ENCODE assay signal across 9 cellular contexts in genomic region chrX:134144231-134144630, GRCh38.
DNase-seq lines count a peak whose midpoint lies in the region; ATAC-seq and TF ChIP-seq lines count a peak whose summit lies in the region.
"Had no signal": no experiment of that assay in that cellular context is flagged by ENCODE, and none has a peak within 500 bp of the region (broad histone marks: within the 10 kb centered on the region; RNA-seq: fewer than 3 reads in every experiment).

No MANE protein-coding gene starts in this region.

- no peak overlapping the region for H3K4me2 ChIP-seq in GM23338

- intact Hi-C loops in ovary (cut with DNase I): no loop called here

- H3K9me3 ChIP-seq in ovary (no peaks in the 10 kb centered on the region), right atrium auricular region (no peaks in the 10 kb centered on the region)

- H3K9me3 Mint-ChIP-seq in GM23338: no peaks in the 10 kb centered on the region
- H3K9me3 Mint-ChIP-seq: activated T-cell treated with anti-CD3 and anti-CD28 coated beads, Interleukin-2, amount 50 U/mL, for 72 hours had no signal

- H3K27ac ChIP-seq in GM23338 (ENCODE audit: low read depth): no peak overlapping the region
- no peak overlapping the region for H3K27ac ChIP-seq in ovary
- no peak overlapping the region for H3K27ac ChIP-seq in right atrium auricular region

- no peaks in the 10 kb centered on the region for H3K79me2 ChIP-seq in GM23338 (replicated peaks; ENCODE audit: insufficient read depth)

- DNase-seq in SIG-M5 treated with dmso at 0.1 percent for 504 hours (lab: John Stamatoyannopoulos, UW; ENCODE audit: unreplicated experiment): peak; percentile 43
- no peak for DNase-seq in SIG-M5 (lab: John Stamatoyannopoulos, UW)
- peak; percentile 35 for DNase-seq in GM23338 (ENCODE audit: low spot score)
- peak; percentile 15 for DNase-seq in NCI-H345 (lab: John Stamatoyannopoulos, UW)
- peak; percentile 1 for DNase-seq in fibroblast of the conjunctiva (ENCODE audit: low read depth)
- DNase-seq in ovary: no peak
- DNase-seq in right atrium auricular region (ENCODE audit: low spot score): no peak

- H3K36me3 ChIP-seq in GM23338 (ENCODE audit: insufficient read depth) (no peaks in the 10 kb centered on the region), ovary (no peaks in the 10 kb centered on the region), right atrium auricular region (no peaks in the 10 kb centered on the region)

- peaks cover 2% of the 10 kb centered on the region for H3K4me1 Mint-ChIP-seq in GM23338

- 9 to 18% (median 16%) methylated on average over 1 of the region's 1 CpG for WGBS in ovary, 3 donors

- no peaks in the 10 kb centered on the region for H3K36me3 Mint-ChIP-seq in GM23338 (ENCODE audit: low read depth)

- TF ChIP-seq EP300 in ovary (IDR thresholded peaks at IDR 0.05): no peak

- no peak overlapping the region for H3K4me3 Mint-ChIP-seq in GM23338
- H3K4me3 Mint-ChIP-seq: activated T-cell treated with anti-CD3 and anti-CD28 coated beads, Interleukin-2, amount 50 U/mL, for 72 hours had no signal

- peak; percentile 45 to 60 for TF ChIP-seq CTCF in GM23338 (conservative IDR thresholded peaks at IDR 0.05; ENCODE audit: low read depth in 2 of 2)
- TF ChIP-seq CTCF in ovary (IDR thresholded peaks at IDR 0.05): no peak
- no peak for TF ChIP-seq CTCF in right atrium auricular region (IDR thresholded peaks at IDR 0.05)

- H3K27me3 Mint-ChIP-seq in GM23338 (ENCODE audit: insufficient read depth, low read depth, poor library complexity): peaks cover 2% of the 10 kb centered on the region

- H3K4me3 ChIP-seq in GM23338: no peak overlapping the region
- no peak overlapping the region for H3K4me3 ChIP-seq in ovary
- no peak overlapping the region for H3K4me3 ChIP-seq in right atrium auricular region

- H3K27me3 ChIP-seq in GM23338 (ENCODE audit: insufficient read depth) (no peaks in the 10 kb centered on the region), ovary (no peaks in the 10 kb centered on the region), right atrium auricular region (no peaks in the 10 kb centered on the region)

- H4K20me1 ChIP-seq in GM23338 (replicated peaks; ENCODE audit: insufficient read depth): no peaks in the 10 kb centered on the region

- H3K27ac Mint-ChIP-seq in GM23338: no peak overlapping the region
- H3K27ac Mint-ChIP-seq: activated T-cell treated with anti-CD3 and anti-CD28 coated beads, Interleukin-2, amount 50 U/mL, for 72 hours had no signal

- no peak overlapping the region for H2AFZ ChIP-seq in GM23338

- H3K4me1 ChIP-seq in GM23338 (ENCODE audit: insufficient read depth) (peaks cover under 1% of the 10 kb centered on the region; the same call in 1 of the 2 replicates), ovary (ENCODE audit: insufficient read depth) (peaks cover 2% of the 10 kb centered on the region), right atrium auricular region (no peaks in the 10 kb centered on the region)

- TF ChIP-seq POLR2A in ovary (IDR thresholded peaks at IDR 0.05): no peak

- ATAC-seq in GM23338 (peak; percentile 43; the same call in 1 of the 3 replicates), HG03108 (IDR thresholded peaks at IDR 0.05; ENCODE audit: unreplicated experiment) (no peak)

- H3F3A ChIP-seq in GM23338 (replicated peaks; ENCODE audit: low read depth): no peaks in the 10 kb centered on the region

- no peaks in the 10 kb centered on the region for H3K9me2 ChIP-seq in GM23338 (ENCODE audit: insufficient read depth)

TF ChIP-seq in GM23338, 12 proteins besides CTCF, POLR2A, EP300 and RAD21:
- TF ChIP-seq CREB1 (CRISPR knock-in tag; IDR thresholded peaks at IDR 0.05; ENCODE audit: low read depth) (no peak), EZH2phosphoT487 (IDR thresholded peaks at IDR 0.05; ENCODE audit: unreplicated experiment) (no peak)

Comparison
In these comparisons a context has a peak if more than half of its experiments do, and no peak if none do; other contexts are left out.
1. DNase-seq: peak in SIG-M5 treated with dmso at 0.1 percent for 504 hours (single experiment), GM23338 (single experiment), NCI-H345 (single experiment) and fibroblast of the conjunctiva (single experiment); none in SIG-M5 (single experiment), ovary (0 of 5) and right atrium auricular region (single experiment).
2. CTCF ChIP-seq: peak in GM23338 (2 of 2); none in ovary (0 of 3) and right atrium auricular region (0 of 2).